15 cellular contexts compared by ENCODE assay signal in genomic region chr1:16132325-16132785, GRCh38. TPM values are rescaled to one million over a fixed set of nuclear protein-coding genes. Genes with fewer than 3 reads are reported as not detected.
DNase-seq lines count a peak whose midpoint lies in the region; ATAC-seq and TF ChIP-seq lines count a peak whose summit lies in the region.
"Had no signal": no experiment of that assay in that cellular context is flagged by ENCODE, and none has a peak within 500 bp of the region (broad histone marks: within the 10 kb centered on the region; RNA-seq: fewer than 3 reads in every experiment).

No MANE protein-coding gene starts in this region.

- in situ Hi-C loops in Panc1 (cut with HindIII; ENCODE audit: low pct_unique_long_range_greater_than_20kb, low sequenced_read_pairs) = no loop called here

- H4K91ac ChIP-seq in neuronal stem cell (ENCODE audit: low read depth, low read length, poor library complexity) = no peak overlapping the region

- H3K4ac ChIP-seq in neuronal stem cell (ENCODE audit: low read length) = no peak overlapping the region

- TF ChIP-seq CTCF in HEK293 (tag by site-specific recombination; IDR thresholded peaks at IDR 0.05) = no peak
- no peak for TF ChIP-seq CTCF in Panc1 (IDR thresholded peaks at IDR 0.05)
- TF ChIP-seq CTCF in upper lobe of right lung (IDR thresholded peaks at IDR 0.05) = no peak

- no peak overlapping the region for H2AK5ac ChIP-seq in neuronal stem cell (ENCODE audit: low read depth, low read length)

- H3K36me3 Mint-ChIP-seq in activated naive CD4-positive, alpha-beta T cell treated with anti-CD3 and anti-CD28 coated beads for 36 hours (ENCODE audit: low read depth) = no peaks in the 10 kb centered on the region
- H3K36me3 Mint-ChIP-seq: CD4-positive, CD25-positive, alpha-beta regulatory T cell; CD8-positive, alpha-beta T cell had no signal

- no peak overlapping the region for H3K4me2 ChIP-seq in neuronal stem cell (ENCODE audit: insufficient read depth, low read length, poor library complexity, severe bottlenecking)
- H3K4me2 ChIP-seq: BLaER1 had no signal

- H4K8ac ChIP-seq in neuronal stem cell (ENCODE audit: low read depth, low read length) = no peak overlapping the region

- no peak overlapping the region for H3K9ac ChIP-seq in neuronal stem cell (ENCODE audit: low read depth, low read length, poor library complexity)
- H3K9ac ChIP-seq: BLaER1, GM23248 had no signal

- ATAC-seq in Panc1 = no peak
- ATAC-seq in upper lobe of right lung = peak; percentile 4
- no peak for ATAC-seq in HG02884 (IDR thresholded peaks at IDR 0.05; ENCODE audit: unreplicated experiment)
- ATAC-seq: CD8-positive, alpha-beta T cell had no signal

- intact Hi-C loops in Panc1 (cut with micrococcal nuclease; ENCODE audit: unreplicated experiment) (no loop called here), upper lobe of right lung (cut with DNase I) (no loop called here)
- intact Hi-C loops in activated naive CD4-positive, alpha-beta T cell treated with anti-CD3 and anti-CD28 coated beads for 36 hours (cut with micrococcal nuclease) = no loop called here

- H2BK5ac ChIP-seq in neuronal stem cell (ENCODE audit: low read length) = no peak overlapping the region

- H3K9me3 ChIP-seq in HEK293 (ENCODE audit: control insufficient read depth, insufficient read depth, low read depth, low read length) (no peaks in the 10 kb centered on the region), Panc1 (ENCODE audit: control insufficient read depth, insufficient read depth, low read depth, low read length) (no peaks in the 10 kb centered on the region), neuronal stem cell (replicated peaks in 1 of 2; ENCODE audit: control insufficient read depth in 2 of 2, insufficient read depth in 1 of 2, low read depth in 1 of 2, low read length in 2 of 2) (peaks cover 0 to 2% of the 10 kb centered on the region in 2 donors), upper lobe of right lung (no peaks in the 10 kb centered on the region)
- H3K9me3 ChIP-seq: BLaER1, Caco-2 had no signal

- no peak overlapping the region for H3K27ac Mint-ChIP-seq in activated naive CD4-positive, alpha-beta T cell treated with anti-CD3 and anti-CD28 coated beads for 36 hours
- H3K27ac Mint-ChIP-seq: CD4-positive, CD25-positive, alpha-beta regulatory T cell; CD8-positive, alpha-beta T cell had no signal

- H3K23ac ChIP-seq in neuronal stem cell (ENCODE audit: low read depth, low read length, poor library complexity) = peak overlapping the region; percentile 14

- H3K4me3 ChIP-seq in HEK293 (ENCODE audit: low read depth, low read length) (no peak overlapping the region), Panc1 (ENCODE audit: low read depth in 2 of 2, low read length in 2 of 2) (no peak overlapping the region), neuronal stem cell (ENCODE audit: low read length in 2 of 2) (no peak overlapping the region), upper lobe of right lung (no peak overlapping the region)
- H3K4me3 ChIP-seq: BLaER1, GM23248 had no signal

- no peak overlapping the region for H3K4me3 Mint-ChIP-seq in activated naive CD4-positive, alpha-beta T cell treated with anti-CD3 and anti-CD28 coated beads for 36 hours
- H3K4me3 Mint-ChIP-seq: CD4-positive, CD25-positive, alpha-beta regulatory T cell; CD8-positive, alpha-beta T cell had no signal

- no peak overlapping the region for H2BK12ac ChIP-seq in neuronal stem cell (ENCODE audit: low read length)

- no peak overlapping the region for H3K27ac ChIP-seq in HEK293 (ENCODE audit: extremely low read depth, low read depth, low read length)
- H3K27ac ChIP-seq in Panc1 (ENCODE audit: low read length) = peak overlapping the region; percentile 57; the same call in 1 of the 2 replicates
- H3K27ac ChIP-seq in neuronal stem cell (replicated peaks; ENCODE audit: low read length) = no peak overlapping the region
- no peak overlapping the region for H3K27ac ChIP-seq in upper lobe of right lung
- H3K27ac ChIP-seq: BLaER1, C4-2B, GM23248 had no signal

- no peak for DNase-seq in Panc1 (ENCODE audit: low read depth, low spot score)
- DNase-seq in neuronal stem cell (ENCODE audit: low spot score) = no peak
- DNase-seq in upper lobe of right lung = no peak
- DNase-seq in activated naive CD4-positive, alpha-beta T cell treated with anti-CD3 and anti-CD28 coated beads for 36 hours = no peak
- DNase-seq: Caco-2; CD4-positive, CD25-positive, alpha-beta regulatory T cell; CD8-positive, alpha-beta T cell; DMS153; DND-41; GM23248; HCEC 1CT had no signal

- no CpG with 5 or more reads among the region's 6 CpGs for WGBS in neuronal stem cell (ENCODE audit: extremely low coverage in 2 of 2, insufficient read length in 2 of 2, insufficient replicate concordance in 1 of 2), 2 donors

- no peaks in the 10 kb centered on the region for H3K27me3 Mint-ChIP-seq in activated naive CD4-positive, alpha-beta T cell treated with anti-CD3 and anti-CD28 coated beads for 36 hours (ENCODE audit: low read depth)

- H3K36me3 ChIP-seq in HEK293 (ENCODE audit: control insufficient read depth in 2 of 2, insufficient read depth in 1 of 2, low read length in 2 of 2) (peaks cover 7 to 92% of the 10 kb centered on the region in 2 experiments; a peak in 2 of 3 replicates), Panc1 (ENCODE audit: control insufficient read depth, insufficient read depth, low read length) (peaks cover 17% of the 10 kb centered on the region; the same call in 1 of the 2 replicates), neuronal stem cell (replicated peaks in 1 of 2; ENCODE audit: control insufficient read depth in 2 of 2, insufficient read depth in 2 of 2, low read length in 2 of 2) (peaks cover 82 to 91% of the 10 kb centered on the region in 2 donors), upper lobe of right lung (peaks cover 79% of the 10 kb centered on the region)
- H3K36me3 ChIP-seq: BLaER1 had no signal

- H3K4me1 ChIP-seq in HEK293 (ENCODE audit: control insufficient read depth, insufficient read depth, low read length) (no peaks in the 10 kb centered on the region), Panc1 (ENCODE audit: control insufficient read depth, insufficient read depth, low read length) (peaks cover 77% of the 10 kb centered on the region), neuronal stem cell (ENCODE audit: control insufficient read depth in 2 of 2, insufficient read depth in 1 of 2, low read depth in 1 of 2, low read length in 2 of 2) (peaks cover 0 to 5% of the 10 kb centered on the region in 2 donors), upper lobe of right lung (peaks cover 5% of the 10 kb centered on the region)
- H3K4me1 ChIP-seq: Caco-2 had no signal

- H3K14ac ChIP-seq in neuronal stem cell (ENCODE audit: low read length) = no peak overlapping the region

- H2AFZ ChIP-seq in neuronal stem cell (ENCODE audit: low read length) = no peak overlapping the region
- H2AFZ ChIP-seq: GM23248 had no signal

- no TSS peak for BruUV-seq in Panc1 (replicated peaks; lab: Mats Ljungman, UMichigan)

- no peak overlapping the region for H2BK120ac ChIP-seq in neuronal stem cell (ENCODE audit: low read depth, low read length)

- H3K27me3 ChIP-seq in Panc1 (ENCODE audit: control insufficient read depth, insufficient read depth, low read length) (no peaks in the 10 kb centered on the region), neuronal stem cell (ENCODE audit: control insufficient read depth in 3 of 3, insufficient read depth in 3 of 3, low read depth in 1 of 3, low read length in 3 of 3) (no peaks in the 10 kb centered on the region), upper lobe of right lung (no peaks in the 10 kb centered on the region)

- peaks cover 21% of the 10 kb centered on the region for H3K79me1 ChIP-seq in neuronal stem cell (ENCODE audit: low read depth, low read length)

- POLR2A ChIA-PET in HEK293 (lab: Yijun Ruan, JAX) (no interaction called here), Panc1 (lab: Charles Lee) (no interaction called here)

- no peak overlapping the region for H3K18ac ChIP-seq in neuronal stem cell (ENCODE audit: low read length)

- H3K4me1 Mint-ChIP-seq in activated naive CD4-positive, alpha-beta T cell treated with anti-CD3 and anti-CD28 coated beads for 36 hours (ENCODE audit: low read depth) = no peaks in the 10 kb centered on the region
- H3K4me1 Mint-ChIP-seq: CD4-positive, CD25-positive, alpha-beta regulatory T cell had no signal

- H2BK15ac ChIP-seq in neuronal stem cell (ENCODE audit: low read length) = no peak overlapping the region

- CTCF ChIA-PET in HEK293 (lab: Yijun Ruan, JAX) = no interaction called here
- CTCF ChIA-PET in Panc1 (lab: Charles Lee) = no interaction called here
- CTCF ChIA-PET in activated naive CD4-positive, alpha-beta T cell treated with anti-CD3 and anti-CD28 coated beads for 36 hours (lab: Charles Lee) = no interaction called here

- no peaks in the 10 kb centered on the region for H3K9me3 Mint-ChIP-seq in activated naive CD4-positive, alpha-beta T cell treated with anti-CD3 and anti-CD28 coated beads for 36 hours
- H3K9me3 Mint-ChIP-seq: CD8-positive, alpha-beta T cell had no signal

TF ChIP-seq in HEK293, 187 proteins besides CTCF, POLR2A, EP300 and RAD21 (continues in another document):
- TF ChIP-seq KLF17 (tag by site-specific recombination; IDR thresholded peaks at IDR 0.05) = no peak

RNA-seq across cellular contexts. Expression of gene EPHA2, which starts 23.5 kb away (rescaled TPM):
- total RNA-seq in Panc1 (2021; ENCODE audit: unreplicated experiment) (263 TPM), upper lobe of right lung (44.8 TPM)
- polyA plus RNA-seq in Panc1 (2012; ENCODE audit: insufficient read length) = 254 TPM
- polyA plus RNA-seq in neuronal stem cell (2013, experiment 1 of 2) = 74.6 TPM
- polyA plus RNA-seq in neuronal stem cell (2013, experiment 2 of 2) = 73.7 TPM
- under 1 TPM; 0.29 to 0.54 TPM for total RNA-seq in activated naive CD4-positive, alpha-beta T cell treated with anti-CD3 and anti-CD28 coated beads for 36 hours
- total RNA-seq: CD4-positive, CD25-positive, alpha-beta regulatory T cell; CD8-positive, alpha-beta T cell had no signal
- polyA plus RNA-seq: CD4-positive, CD25-positive, alpha-beta regulatory T cell had no signal

RNA-seq across cellular contexts. Expression of gene FAM131C, which starts 58.9 kb away (rescaled TPM):
- total RNA-seq in Panc1 (2021; ENCODE audit: unreplicated experiment) (3.4 TPM), upper lobe of right lung (not detected)
- polyA plus RNA-seq in Panc1 (2012; ENCODE audit: insufficient read length) = 6.9 TPM
- polyA plus RNA-seq in neuronal stem cell (2013, experiment 1 of 2) = 8.9 TPM
- polyA plus RNA-seq in neuronal stem cell (2013, experiment 2 of 2) = 9.1 TPM
- total RNA-seq in activated naive CD4-positive, alpha-beta T cell treated with anti-CD3 and anti-CD28 coated beads for 36 hours = not detected
- total RNA-seq: CD4-positive, CD25-positive, alpha-beta regulatory T cell; CD8-positive, alpha-beta T cell had no signal

Comparison
In these comparisons a context has a peak if more than half of its experiments do, and no peak if none do; other contexts are left out.
1. RNA of gene EPHA2, which starts 23.5 kb away (total RNA-seq): 263 TPM in Panc1 (single experiment) and 44.8 TPM in upper lobe of right lung (single experiment); 0.29 to 0.54 TPM in activated naive CD4-positive, alpha-beta T cell treated with anti-CD3 and anti-CD28 coated beads for 36 hours; every median in the first group is over 10 times any median in the second.